Comparison of ENCODE assay signal across 14 cellular contexts in genomic region chr14:66228267-66228970, GRCh38.
DNase-seq lines count a peak whose midpoint lies in the region; ATAC-seq and TF ChIP-seq lines count a peak whose summit lies in the region.
"Had no signal": no experiment of that assay in that cellular context is flagged by ENCODE, and none has a peak within 500 bp of the region (broad histone marks: within the 10 kb centered on the region; RNA-seq: fewer than 3 reads in every experiment).

No MANE protein-coding gene starts in this region.

- TF ChIP-seq CTCF in astrocyte of the spinal cord (IDR thresholded peaks at IDR 0.05; ENCODE audit: low read depth, low read length) (no peak), endothelial cell (IDR thresholded peaks at IDR 0.05; ENCODE audit: unreplicated experiment) (no peak)

- H3K4me3 Mint-ChIP-seq in endothelial cell (ENCODE audit: unreplicated experiment): no peak overlapping the region
- H3K4me3 Mint-ChIP-seq: CD4-positive, alpha-beta T cell had no signal

- H3K27ac Mint-ChIP-seq in endothelial cell (ENCODE audit: unreplicated experiment): no peak overlapping the region
- H3K27ac Mint-ChIP-seq: CD4-positive, alpha-beta T cell had no signal

- H3K9me3 Mint-ChIP-seq in endothelial cell (ENCODE audit: unreplicated experiment): peaks cover 5% of the 10 kb centered on the region

- H3K36me3 Mint-ChIP-seq in endothelial cell (ENCODE audit: low read depth, unreplicated experiment): peaks cover 52% of the 10 kb centered on the region

- peak; percentile 12 for DNase-seq in Daoy (ENCODE audit: low read depth)
- peak; percentile 0 for DNase-seq in LHCN-M2 (ENCODE audit: low read depth)
- DNase-seq in astrocyte of the spinal cord (ENCODE audit: low read depth, low spot score): peak; percentile 5
- peak; percentile 76 for DNase-seq in renal cortical epithelial cell (ENCODE audit: low read depth)
- DNase-seq in GOT3 (lab: John Stamatoyannopoulos, UW): no peak
- no peak for DNase-seq in endothelial cell (ENCODE audit: low spot score)
- DNase-seq: activated CD4-positive, alpha-beta T cell treated with anti-CD3 and anti-CD28 coated beads, Interleukin-2, amount 50 U/mL, for 4 hours; aorta; CD4-positive, alpha-beta T cell; OCI-M1; pancreas had no signal

- no peak overlapping the region for H3K4me3 ChIP-seq in astrocyte of the spinal cord (ENCODE audit: low read depth, low read length)
- H3K4me3 ChIP-seq: pancreas, suprapubic skin had no signal

- ATAC-seq in GM18511 (IDR thresholded peaks at IDR 0.05; ENCODE audit: unreplicated experiment) (no peak), GM21526 (IDR thresholded peaks at IDR 0.05; ENCODE audit: low FRiP score, unreplicated experiment) (no peak)
- ATAC-seq: pancreas had no signal

- peaks cover 4% of the 10 kb centered on the region for H3K27me3 Mint-ChIP-seq in endothelial cell (ENCODE audit: unreplicated experiment)

- in situ Hi-C loops in astrocyte of the spinal cord (cut with HindIII; ENCODE audit: low sequenced_read_pairs): no loop called here

- H3K4me1 Mint-ChIP-seq in endothelial cell (ENCODE audit: unreplicated experiment): peaks cover 51% of the 10 kb centered on the region

Comparison
In these comparisons a context has a peak if more than half of its experiments do, and no peak if none do; other contexts are left out.
1. DNase-seq: peak in Daoy (single experiment), LHCN-M2 (single experiment), astrocyte of the spinal cord (single experiment) and renal cortical epithelial cell (single experiment); none in GOT3 (single experiment) and endothelial cell (single experiment).